In the genomic region with DNA sequence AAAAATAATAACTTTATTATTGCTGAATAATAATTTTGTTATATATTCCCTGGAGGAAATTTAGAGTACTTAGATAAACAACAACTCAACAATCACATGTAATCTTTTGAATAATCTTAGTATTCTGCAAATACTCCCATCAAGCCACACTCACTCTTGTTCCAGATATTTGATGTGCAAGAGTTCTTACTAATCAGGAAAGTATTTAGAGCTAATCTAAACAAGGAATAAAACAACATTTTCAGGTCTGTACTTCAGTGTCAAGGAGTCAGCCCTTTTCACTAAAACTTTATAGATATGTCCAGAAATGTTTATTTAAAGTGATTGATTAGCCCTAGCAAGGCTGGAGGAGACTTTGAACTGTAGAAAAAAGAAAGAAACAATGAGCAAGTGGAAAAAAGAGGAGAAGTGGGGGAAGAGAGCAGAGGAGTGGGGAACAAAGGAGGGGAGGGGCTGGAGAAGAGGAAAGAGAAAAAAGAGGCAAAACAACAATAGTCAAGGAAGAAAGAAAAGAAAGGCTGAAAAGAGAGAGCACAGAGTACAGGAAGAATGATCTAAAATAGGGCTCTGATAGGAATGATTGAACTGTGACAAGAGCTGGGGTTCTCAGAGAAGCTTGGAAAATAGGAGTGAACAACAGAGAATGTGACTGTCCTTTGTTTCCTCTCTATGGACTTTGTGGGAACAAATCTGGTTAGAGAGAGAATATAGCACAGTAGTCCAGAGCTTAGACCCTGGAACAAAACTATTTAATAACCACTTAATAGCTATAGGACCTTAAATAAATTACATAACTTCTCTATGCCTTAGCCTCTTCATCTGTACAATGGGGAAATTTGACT, we compare ENCODE assay signal across 22 cellular contexts.
A peak's percentile ranks its signal among the peaks of the same experiment; 100 is the strongest.
DNase-seq lines count a peak whose midpoint lies in the region; ATAC-seq, FAIRE-seq and TF ChIP-seq lines count a peak whose summit lies in the region.
"Had no signal": no experiment of that assay in that cellular context is flagged by ENCODE, and none has a peak within 500 bp of the region (broad histone marks: within the 10 kb centered on the region; RNA-seq: fewer than 3 reads in every experiment).

No MANE protein-coding gene starts in this region.

- no peak overlapping the region for H4K8ac ChIP-seq in mesenchymal stem cell (ENCODE audit: low read length)

- intact Hi-C loops in stomach (cut with DNase I; ENCODE audit: low total_unique reads), result no loop called here

- H3K27ac ChIP-seq in mesenchymal stem cell (ENCODE audit: low read length, poor library complexity, severe bottlenecking), result no peak overlapping the region
- H3K27ac ChIP-seq in stomach, result no peak overlapping the region
- H3K27ac ChIP-seq: adrenal gland, uterus had no signal

- H2BK5ac ChIP-seq in mesenchymal stem cell (ENCODE audit: low read depth, low read length, poor library complexity, severe bottlenecking), result no peak overlapping the region

- no peak for TF ChIP-seq EP300 in stomach (IDR thresholded peaks at IDR 0.05)

- no peak overlapping the region for H3K4me2 ChIP-seq in mesenchymal stem cell (ENCODE audit: low read length, poor library complexity, severe bottlenecking)

- no peak overlapping the region for H3K23ac ChIP-seq in mesenchymal stem cell (ENCODE audit: low read length in 2 of 2)

- peak; percentile 93 for FAIRE-seq in TTC549 (lab: Jason Lieb, UNC)
- FAIRE-seq: HTR-8/SVneo, islet of Langerhans had no signal

- H4K91ac ChIP-seq in mesenchymal stem cell (ENCODE audit: low read length), result no peak overlapping the region

- TF ChIP-seq POLR2A in stomach (IDR thresholded peaks at IDR 0.05), result no peak

- no peak overlapping the region for H3K9ac ChIP-seq in mesenchymal stem cell (ENCODE audit: low read length)

- H2AK5ac ChIP-seq in mesenchymal stem cell (ENCODE audit: low read length, severe bottlenecking), result no peak overlapping the region

- H2BK120ac ChIP-seq in mesenchymal stem cell (ENCODE audit: low read depth, low read length), result peak overlapping the region; percentile 19

- H3K14ac ChIP-seq in mesenchymal stem cell (ENCODE audit: low read length in 2 of 2), result no peak overlapping the region

- peak overlapping the region in 1 of 2 experiments; percentile 70 for H3K18ac ChIP-seq in mesenchymal stem cell (ENCODE audit: low read depth in 1 of 2, low read length in 2 of 2)

- H3K27me3 ChIP-seq in mesenchymal stem cell (ENCODE audit: control insufficient read depth in 1 of 2, insufficient read depth in 1 of 2, low read length in 2 of 2) (no peaks in the 10 kb centered on the region), stomach (no peaks in the 10 kb centered on the region)
- H3K27me3 ChIP-seq: adrenal gland, uterus had no signal

- no peak overlapping the region for H2BK12ac ChIP-seq in mesenchymal stem cell (ENCODE audit: low read length in 2 of 2)

- H3K4me3 ChIP-seq in fibroblast of mammary gland (ENCODE audit: control insufficient read depth, low read depth, low read length), result no peak overlapping the region
- H3K4me3 ChIP-seq in mesenchymal stem cell (ENCODE audit: insufficient read depth in 1 of 2, low read depth in 1 of 2, low read length in 2 of 2), result no peak overlapping the region
- no peak overlapping the region for H3K4me3 ChIP-seq in stomach
- H3K4me3 ChIP-seq: adrenal gland, uterus had no signal

- TF ChIP-seq CTCF in fibroblast of mammary gland (conservative IDR thresholded peaks at IDR 0.05; ENCODE audit: control insufficient read depth, insufficient read depth, low read depth, low read length) (no peak), stomach (IDR thresholded peaks at IDR 0.05) (no peak)

- no peaks in the 10 kb centered on the region for H3K36me3 ChIP-seq in mesenchymal stem cell (ENCODE audit: control insufficient read depth in 1 of 2, insufficient read depth in 2 of 2, low read depth in 1 of 2, low read length in 2 of 2)
- no peaks in the 10 kb centered on the region for H3K36me3 ChIP-seq in stomach
- H3K36me3 ChIP-seq: adrenal gland, uterus had no signal

- ATAC-seq in HG02981 (IDR thresholded peaks at IDR 0.05; ENCODE audit: unreplicated experiment) (no peak), esophagus mucosa (no peak)
- ATAC-seq: activated T-cell treated with anti-CD3 and anti-CD28 coated beads, Interleukin-2, amount 50 U/mL, for 4 hours had no signal

- H2AFZ ChIP-seq in mesenchymal stem cell (ENCODE audit: low read depth, low read length), result no peak overlapping the region

- no peak overlapping the region for H2BK15ac ChIP-seq in mesenchymal stem cell (ENCODE audit: low read depth, poor library complexity, severe bottlenecking)

- H3K4ac ChIP-seq in mesenchymal stem cell (ENCODE audit: low read depth in 1 of 2, low read length in 2 of 2), result no peak overlapping the region

- DNase-seq in AG08396 (ENCODE audit: low spot score) (peak; percentile 34), fibroblast of mammary gland (ENCODE audit: low read depth) (peak; percentile 36), mesenchymal stem cell (peak; percentile 78), stomach (no peak), retina (no peak)
- DNase-seq: activated CD4-positive, alpha-beta T cell treated with anti-CD3 and anti-CD28 coated beads, Interleukin-2, amount 50 U/mL, for 1 hour; activated T-cell treated with anti-CD3 and anti-CD28 coated beads, Interleukin-2, amount 50 U/mL, for 4 hours; adrenal gland; COR-L47; foreskin melanocyte; GDM1; MV-4-11; NCI-H2171; NK-92 treated with Interleukin-12 subunit alpha and Interleukin-12 subunit beta, amount 100 ng/mL, for 24 hours; Right ventricle myocardium superior; stimulated activated CD4-positive, alpha-beta T cell treated with anti-CD3 and anti-CD28 coated beads, Interleukin-4, amount 100 ng/mL, for 24 hours; uterus had no signal

- no peaks in the 10 kb centered on the region for H3K79me1 ChIP-seq in mesenchymal stem cell (replicated peaks; ENCODE audit: low read length, poor library complexity, severe bottlenecking)

- H3K4me1 ChIP-seq in mesenchymal stem cell (ENCODE audit: control insufficient read depth, insufficient read depth, low read depth, low read length) (no peaks in the 10 kb centered on the region), stomach (peaks cover 0 to 25% (median 14%) of the 10 kb centered on the region in 4 donors)
- H3K4me1 ChIP-seq: uterus had no signal

- H3K9me3 ChIP-seq in mesenchymal stem cell (ENCODE audit: control insufficient read depth, low read length) (no peaks in the 10 kb centered on the region), stomach (no peaks in the 10 kb centered on the region)
- H3K9me3 ChIP-seq: adrenal gland, uterus had no signal

Comparison
In these comparisons a context has a peak if more than half of its experiments do, and no peak if none do; other contexts are left out.
1. DNase-seq: peak in AG08396 (single experiment), fibroblast of mammary gland (single experiment) and mesenchymal stem cell (single experiment); none in stomach (single experiment) and retina (single experiment).